8 cellular contexts compared by ENCODE assay signal in genomic region chr10:102119417-102120141, GRCh38. TPM values are rescaled to one million over a fixed set of nuclear protein-coding genes. Genes with fewer than 3 reads are reported as not detected.
DNase-seq lines count a peak whose midpoint lies in the region; ATAC-seq and TF ChIP-seq lines count a peak whose summit lies in the region.

No MANE protein-coding gene starts in this region.

- no peaks in the 10 kb centered on the region for H3K36me3 ChIP-seq in BLaER1
- H3K36me3 ChIP-seq in H7 (replicated peaks; ENCODE audit: control insufficient read depth, insufficient read depth, low read length): no peaks in the 10 kb centered on the region
- H3K36me3 ChIP-seq in cardiac muscle cell: no peaks in the 10 kb centered on the region
- H3K36me3 ChIP-seq in osteoblast (ENCODE audit: insufficient read depth, low read length): no peaks in the 10 kb centered on the region

- ATAC-seq in GM19351 (IDR thresholded peaks at IDR 0.05; ENCODE audit: unreplicated experiment): no peak

- H3K9ac ChIP-seq in BLaER1: peak overlapping the region; percentile 99

- peaks cover 47% of the 10 kb centered on the region for H3K79me2 ChIP-seq in osteoblast (ENCODE audit: insufficient read depth, low read length)

- no peaks in the 10 kb centered on the region for H3K27me3 ChIP-seq in BLaER1
- H3K27me3 ChIP-seq in H7 (ENCODE audit: control insufficient read depth, insufficient read depth, low read length): no peaks in the 10 kb centered on the region
- H3K27me3 ChIP-seq in cardiac muscle cell: no peaks in the 10 kb centered on the region
- H3K27me3 ChIP-seq in osteoblast (ENCODE audit: insufficient read depth, low read length): no peaks in the 10 kb centered on the region

- peak overlapping the region; percentile 96 for H3K4me3 ChIP-seq in BLaER1
- H3K4me3 ChIP-seq in H7 (ENCODE audit: insufficient read depth, low read depth, low read length): peak overlapping the region; percentile 89
- H3K4me3 ChIP-seq in cardiac muscle cell: peak overlapping the region; percentile 73
- H3K4me3 ChIP-seq in osteoblast (ENCODE audit: insufficient read depth, low read length): peak overlapping the region; percentile 91

- H3K4me2 ChIP-seq in BLaER1 (peak overlapping the region; percentile 98), osteoblast (ENCODE audit: insufficient read depth, low read length) (peak overlapping the region; percentile 96)

- H3K4me1 ChIP-seq in BLaER1 (peaks cover 69% of the 10 kb centered on the region), cardiac muscle cell (ENCODE audit: low read depth) (peaks cover 49% of the 10 kb centered on the region), osteoblast (ENCODE audit: insufficient read depth, low read length) (peaks cover 58% of the 10 kb centered on the region)

- TF ChIP-seq CTCF in cardiac muscle cell (IDR thresholded peaks at IDR 0.05; ENCODE audit: low read depth, low read length) (no peak), osteoblast (IDR thresholded peaks at IDR 0.05; ENCODE audit: extremely low read depth, low read depth, low read length) (no peak)

- H3K27ac ChIP-seq in BLaER1: peak overlapping the region; percentile 99
- H3K27ac ChIP-seq in cardiac muscle cell: peak overlapping the region; percentile 97
- peak overlapping the region; percentile 63 for H3K27ac ChIP-seq in osteoblast (ENCODE audit: low read depth, low read length)

- peak; percentile 87 for DNase-seq in H7
- peak; percentile 59 for DNase-seq in RPMI7951 (ENCODE audit: low read depth)
- DNase-seq in amniotic epithelial cell (ENCODE audit: low read depth): peak; percentile 56
- peak; percentile 72 to 80 for DNase-seq in cardiac muscle cell (ENCODE audit: low read depth in 1 of 2, low spot score in 1 of 2)
- peak; percentile 98 for DNase-seq in osteoblast (ENCODE audit: insufficient read length, low spot score, missing footprints)
- no peak for DNase-seq in amniotic stem cell (lab: John Stamatoyannopoulos, UW)

- H3K9me3 ChIP-seq in BLaER1 (no peaks in the 10 kb centered on the region), cardiac muscle cell (ENCODE audit: low read depth) (no peaks in the 10 kb centered on the region), osteoblast (ENCODE audit: low read depth, low read length) (no peaks in the 10 kb centered on the region)

- H2AFZ ChIP-seq in osteoblast (ENCODE audit: low read length): peak overlapping the region; percentile 80

- peaks cover 22% of the 10 kb centered on the region; the same call in 1 of the 2 replicates for H4K20me1 ChIP-seq in BLaER1
- peaks cover 2% of the 10 kb centered on the region for H4K20me1 ChIP-seq in osteoblast (ENCODE audit: insufficient read depth, low read length)

RNA-seq across cellular contexts. Expression of gene LDB1, which starts 0.6 kb away (rescaled TPM):
- total RNA-seq in H7 (2014; rRNA removed; shearing (Covaris generic)): 85.5 and 87.2 TPM in 2 replicates
- 17.2 and 19.6 TPM in 2 replicates for total RNA-seq in RPMI7951 (2014; rRNA removed; shearing (Covaris generic))
- 109 and 112 TPM in 2 replicates for total RNA-seq in cardiac muscle cell
- 42.2 and 44.3 TPM in 2 replicates for polyA plus RNA-seq in cardiac muscle cell
- 62.2 and 63.6 TPM in 2 replicates for total RNA-seq in osteoblast

RNA-seq across cellular contexts. Expression of gene PPRC1, which starts 13.3 kb away (rescaled TPM):
- 40.0 and 44.3 TPM in 2 replicates for total RNA-seq in H7 (2014; rRNA removed; shearing (Covaris generic))
- total RNA-seq in RPMI7951 (2014; rRNA removed; shearing (Covaris generic)): 10.6 and 14.7 TPM in 2 replicates
- total RNA-seq in cardiac muscle cell: 21.5 and 22.9 TPM in 2 replicates
- 22.6 and 31.6 TPM in 2 replicates for polyA plus RNA-seq in cardiac muscle cell
- 14.1 and 17.7 TPM in 2 replicates for total RNA-seq in osteoblast

RNA-seq across cellular contexts. Expression of gene NOLC1, which starts 32.6 kb away (rescaled TPM):
- total RNA-seq in H7 (2014; rRNA removed; shearing (Covaris generic)): 83.6 and 87.1 TPM in 2 replicates
- total RNA-seq in RPMI7951 (2014; rRNA removed; shearing (Covaris generic)): 31.2 and 41.1 TPM in 2 replicates
- 52.3 and 62.2 TPM in 2 replicates for total RNA-seq in cardiac muscle cell
- polyA plus RNA-seq in cardiac muscle cell: 56.2 and 74.2 TPM in 2 replicates
- 13.3 and 18.1 TPM in 2 replicates for total RNA-seq in osteoblast

RNA-seq across cellular contexts. Expression of gene HPS6, which starts 54.4 kb away (rescaled TPM):
- total RNA-seq in H7 (2014; rRNA removed; shearing (Covaris generic)): 28.6 and 31.1 TPM in 2 replicates
- total RNA-seq in RPMI7951 (2014; rRNA removed; shearing (Covaris generic)): 5.3 and 10.7 TPM in 2 replicates
- total RNA-seq in cardiac muscle cell (35.2 and 44.4 TPM in 2 replicates), osteoblast (26.8 and 31.5 TPM in 2 replicates)
- 23.6 and 26.6 TPM in 2 replicates for polyA plus RNA-seq in cardiac muscle cell
